In the genomic region with DNA sequence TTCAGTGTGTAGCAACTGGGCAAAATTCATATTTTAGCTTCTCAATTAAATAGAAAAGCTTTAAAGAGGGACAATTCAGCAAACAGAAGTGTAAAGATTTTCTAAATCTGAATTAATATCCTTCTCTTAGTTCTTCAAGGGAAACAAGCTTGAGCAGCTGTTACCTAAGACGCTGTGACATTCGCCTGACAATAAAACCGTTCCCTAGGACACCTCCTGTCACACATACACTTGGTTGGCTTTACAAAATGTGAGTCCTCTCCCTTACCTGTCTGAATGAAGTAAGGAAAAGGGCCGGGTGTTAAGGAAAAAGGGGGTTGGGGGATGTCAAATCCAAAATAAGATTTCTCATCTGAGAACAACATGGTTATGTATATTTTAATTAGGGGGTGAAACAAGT, we compare ENCODE assay signal across 8 cellular contexts. TPM values are rescaled to one million over a fixed set of nuclear protein-coding genes. Genes with fewer than 3 reads are reported as not detected.
A peak's percentile ranks its signal among the peaks of the same experiment; 100 is the strongest.
DNase-seq lines count a peak whose midpoint lies in the region; ATAC-seq, FAIRE-seq and TF ChIP-seq lines count a peak whose summit lies in the region.

No MANE protein-coding gene starts in this region.

- peak overlapping the region; percentile 92 for H3K9ac ChIP-seq in HepG2 (ENCODE audit: insufficient read depth, low read depth, low read length)

- no peaks in the 10 kb centered on the region for H3K27me3 Mint-ChIP-seq in activated T-cell treated with anti-CD3 and anti-CD28 coated beads, Interleukin-2, amount 50 U/mL, for 24 hours

- H3K4me1 ChIP-seq in HepG2 (ENCODE audit: insufficient read depth, low read length) (peaks cover 71% of the 10 kb centered on the region), suprapubic skin (peaks cover 70% of the 10 kb centered on the region)

- H3K9me3 Mint-ChIP-seq in activated T-cell treated with anti-CD3 and anti-CD28 coated beads, Interleukin-2, amount 50 U/mL, for 24 hours = no peaks in the 10 kb centered on the region

- 7% methylated on average over 4 of the region's 4 CpGs for WGBS in HepG2 (ENCODE audit: low lambda C conversion rate)
- 44% methylated on average over 4 of the region's 4 CpGs for WGBS in suprapubic skin

- H3K4me3 Mint-ChIP-seq in activated T-cell treated with anti-CD3 and anti-CD28 coated beads, Interleukin-2, amount 50 U/mL, for 24 hours = peak overlapping the region; percentile 89

- H3K4me3 ChIP-seq in HepG2 (replicated peaks in 1 of 3; ENCODE audit: insufficient read depth in 1 of 3, low read depth in 2 of 3, low read length in 3 of 3) = peak overlapping the region; percentile 86 to 89 (median 88); a peak in 5 of 6 replicates
- no peak overlapping the region for H3K4me3 ChIP-seq in suprapubic skin

- no peak for TF ChIP-seq CTCF in VCaP (conservative IDR thresholded peaks at IDR 0.05)
- no peak for TF ChIP-seq CTCF in HepG2 (CRISPR knock-in tag; IDR thresholded peaks at IDR 0.05)
- TF ChIP-seq CTCF in suprapubic skin (IDR thresholded peaks at IDR 0.05) = no peak

- no peak overlapping the region for H3K27ac Mint-ChIP-seq in activated T-cell treated with anti-CD3 and anti-CD28 coated beads, Interleukin-2, amount 50 U/mL, for 24 hours

- H3K27ac ChIP-seq in VCaP (peak overlapping the region; percentile 95), HepG2 (ENCODE audit: extremely low read length, insufficient read depth, low read length) (peak overlapping the region; percentile 96), suprapubic skin (peak overlapping the region; percentile 53)

- no peak for TF ChIP-seq RAD21 in HepG2 (CRISPR knock-in tag; IDR thresholded peaks at IDR 0.05)

- H3K79me2 ChIP-seq in HepG2 (ENCODE audit: insufficient read depth, low read length) = peaks cover 72% of the 10 kb centered on the region

- H3K27me3 ChIP-seq in HepG2 (ENCODE audit: control insufficient read depth in 1 of 2, insufficient read depth in 2 of 2, low read length in 2 of 2) (no peaks in the 10 kb centered on the region; a peak in 1 of 5 replicates), suprapubic skin (no peaks in the 10 kb centered on the region)

- BruUV-seq in HepG2 (replicated peaks; lab: Mats Ljungman, UMichigan) = no TSS peak

- intact Hi-C loops in HepG2 (cut with micrococcal nuclease; ENCODE audit: unreplicated experiment) = loop anchor here (1.0 to 5.0 kb wide), 3 partner anchors 36 to 141 kb away; partner anchors contain the start of gene AFTPH

- TF ChIP-seq POLR2A in HepG2 (IDR thresholded peaks at IDR 0.05; ENCODE audit: insufficient read depth in 1 of 2, low read depth in 2 of 2, low read length in 2 of 2) (no peak), suprapubic skin (IDR thresholded peaks at IDR 0.05) (no peak)

- no peak for ATAC-seq in HepG2
- ATAC-seq in left lobe of liver = no peak
- ATAC-seq in esophagus mucosa = no peak
- no peak for ATAC-seq in GM19324 (IDR thresholded peaks at IDR 0.05; ENCODE audit: low FRiP score, unreplicated experiment)

- H4K20me1 ChIP-seq in HepG2 (ENCODE audit: insufficient read depth, low read length) = peaks cover 62% of the 10 kb centered on the region

- no peak overlapping the region for H2AFZ ChIP-seq in HepG2 (ENCODE audit: low read length)

- in situ Hi-C loops in HepG2 (cut with HindIII; ENCODE audit: extremely low pct_ligation_motif_present, low pct_unique_long_range_greater_than_20kb) = loop anchor here (5.0 kb wide), 1 partner anchor 101 kb away; no protein-coding TSS in a partner anchor

- no peak for DNase-seq in activated T-cell treated with anti-CD3 and anti-CD28 coated beads, Interleukin-2, amount 50 U/mL, for 24 hours
- DNase-seq in activated T-cell treated with anti-CD3 and anti-CD28 coated beads, Interleukin-2, amount 50 U/mL, for 1 hour = no peak
- no peak for DNase-seq in HepG2 (ENCODE audit: low spot score)
- DNase-seq in suprapubic skin (ENCODE audit: low spot score in 2 of 2) = no peak
- no peak for DNase-seq in left lobe of liver (ENCODE audit: low spot score)

- no peak for FAIRE-seq in HepG2 (lab: Jason Lieb, UNC)

- peak overlapping the region; percentile 80 for H3K4me2 ChIP-seq in HepG2 (ENCODE audit: low read depth, low read length)

- H3K36me3 Mint-ChIP-seq in activated T-cell treated with anti-CD3 and anti-CD28 coated beads, Interleukin-2, amount 50 U/mL, for 24 hours (ENCODE audit: low read depth) = peaks cover 9% of the 10 kb centered on the region

- peaks cover 77% of the 10 kb centered on the region for H3K4me1 Mint-ChIP-seq in activated T-cell treated with anti-CD3 and anti-CD28 coated beads, Interleukin-2, amount 50 U/mL, for 24 hours (ENCODE audit: low read depth)

- H3K9me3 ChIP-seq in HepG2 (ENCODE audit: low read length) (no peaks in the 10 kb centered on the region), suprapubic skin (no peaks in the 10 kb centered on the region)

- POLR2A ChIA-PET in HepG2 (lab: Yijun Ruan, JAX) = interaction anchor here (0.9 to 9.0 kb wide), 15 partner anchors 8 to 216 kb away, joined by 3 to 282 read pairs (median 5); no protein-coding TSS in a partner anchor

- H3K36me3 ChIP-seq in HepG2 (replicated peaks in 1 of 2; ENCODE audit: control insufficient read depth in 1 of 2, insufficient read depth in 2 of 2, low read length in 2 of 2) (no peaks in the 10 kb centered on the region), suprapubic skin (no peaks in the 10 kb centered on the region)

- TF ChIP-seq EP300 in HepG2 (IDR thresholded peaks at IDR 0.05; ENCODE audit: low read depth in 2 of 2, low read length in 2 of 2) = no peak
- TF ChIP-seq EP300 in HepG2 (CRISPR knock-in tag; IDR thresholded peaks at IDR 0.05; ENCODE audit: borderline replicate concordance) = no peak
- no peak for TF ChIP-seq EP300 in suprapubic skin (IDR thresholded peaks at IDR 0.05)

- CTCF ChIA-PET in HepG2 (lab: Yijun Ruan, JAX; ENCODE audit: low intra/inter-chr PET ratio, low total read pairs) = no interaction called here

TF ChIP-seq in HepG2, 621 proteins besides CTCF, POLR2A, EP300 and RAD21 (continues in another document):
- TF ChIP-seq ZFP82 (CRISPR knock-in tag; IDR thresholded peaks at IDR 0.05; ENCODE audit: borderline replicate concordance) (0 out of 2 replicates have a peak, but pooled peaks have one; percentile 17), HCFC1 (IDR thresholded peaks at IDR 0.05; ENCODE audit: low read depth, low read length) (no peak), IRF2 (CRISPR knock-in tag; IDR thresholded peaks at IDR 0.05) (no peak), ZNF430 (CRISPR knock-in tag; IDR thresholded peaks at IDR 0.05) (0 out of 2 replicates have a peak, but pooled peaks have one; percentile 16), IRX3 (CRISPR knock-in tag; IDR thresholded peaks at IDR 0.05; ENCODE audit: borderline replicate concordance, low read depth) (no peak), ELF4 (CRISPR knock-in tag; IDR thresholded peaks at IDR 0.05; ENCODE audit: borderline replicate concordance) (0 out of 2 replicates have a peak, but pooled peaks have one; percentile 8), U2AF1 (optimal IDR thresholded peaks at IDR 0.05; ENCODE audit: low read depth, low read length) (no peak), HBP1 (CRISPR knock-in tag; IDR thresholded peaks at IDR 0.05; ENCODE audit: low read depth) (0 out of 2 replicates have a peak, but pooled peaks have one; percentile 41), TGIF2 (CRISPR knock-in tag; IDR thresholded peaks at IDR 0.05) (0 out of 2 replicates have a peak, but pooled peaks have one; percentile 68), FOXA1 (IDR thresholded peaks at IDR 0.05) (no peak), FOXA1 (CRISPR knock-in tag; IDR thresholded peaks at IDR 0.05) (no peak), SIN3A (IDR thresholded peaks at IDR 0.05; ENCODE audit: borderline replicate concordance, low read depth, low read length) (0 out of 2 replicates have a peak, but pooled peaks have one; percentile 38)

RNA-seq across cellular contexts. Expression of gene SERTAD2, which starts 2.1 kb away (rescaled TPM):
- total RNA-seq in HepG2 (2016; rRNA removed; fragmentation: Illumina TruSeq; extraction: Trizol) (6.7 and 11.8 TPM in 2 replicates), suprapubic skin (10 to 100 TPM; 23.7 to 36.4 (median 30.9) TPM), left lobe of liver (13.8 TPM), esophagus mucosa (21.9 TPM)
- 1.4 and 1.5 TPM in 2 replicates for total RNA-seq in HepG2 (2016; cell fraction: cytosol; rRNA removed; fragmentation: Illumina TruSeq; extraction: Trizol; ENCODE audit: low read depth)
- 6.7 and 10.6 TPM in 2 replicates for total RNA-seq in HepG2 (2016; cell fraction: insoluble cytoplasmic fraction; rRNA removed; fragmentation: Illumina TruSeq; extraction: Trizol)
- total RNA-seq in HepG2 (2016; cell fraction: membrane; rRNA removed; fragmentation: Illumina TruSeq; extraction: Trizol) = 7.8 and 8.3 TPM in 2 replicates
- total RNA-seq in HepG2 (2016; cell fraction: nucleus; rRNA removed; fragmentation: Illumina TruSeq; extraction: Trizol) = 14.3 and 14.5 TPM in 2 replicates
- 22.6 and 23.5 TPM in 2 replicates for polyA plus RNA-seq in HepG2 (2011; rRNA removed)
- 18.0 and 25.0 TPM in 2 replicates for polyA plus RNA-seq in HepG2 (2011; cell fraction: cytosol; rRNA removed)
- 19.6 and 25.0 TPM in 2 replicates for polyA plus RNA-seq in HepG2 (2011; cell fraction: nucleus; rRNA removed)
- 42.6 and 46.2 TPM in 2 replicates for polyA plus RNA-seq in HepG2 (2012)
- 1.8 and 2.6 TPM in 2 replicates for polyA plus RNA-seq in HepG2 (2016; cell fraction: cytosol; fragmentation: Illumina TruSeq; extraction: Trizol; ENCODE audit: low read depth)
- 15.8 and 17.6 TPM in 2 replicates for polyA plus RNA-seq in HepG2 (2016; cell fraction: insoluble cytoplasmic fraction; fragmentation: Illumina TruSeq; extraction: Trizol; ENCODE audit: low read depth)
- polyA plus RNA-seq in HepG2 (2016; cell fraction: membrane; fragmentation: Illumina TruSeq; extraction: Trizol; ENCODE audit: low read depth) = 6.6 and 6.8 TPM in 2 replicates
- polyA plus RNA-seq in HepG2 (2016; cell fraction: nucleus; fragmentation: Illumina TruSeq; extraction: Trizol; ENCODE audit: insufficient read depth, low read depth) = 25.6 and 26.8 TPM in 2 replicates
- 7.6 and 39.9 TPM in 2 replicates for polyA minus RNA-seq in HepG2 (2011; rRNA and poly(A)+ RNA removed; ENCODE audit: low replicate concordance)
- polyA minus RNA-seq in HepG2 (2011; cell fraction: cytosol; rRNA and poly(A)+ RNA removed) = 37.8 and 40.2 TPM in 2 replicates
- polyA minus RNA-seq in HepG2 (2011; cell fraction: nucleus; rRNA and poly(A)+ RNA removed) = 37.5 and 39.7 TPM in 2 replicates
